ENCODE assay signal across 18 cellular contexts in genomic region chr19:18990128-18990708, GRCh38. TPM values are rescaled to one million over a fixed set of nuclear protein-coding genes. Genes with fewer than 3 reads are reported as not detected.
"Had no signal": no experiment of that assay in that cellular context is flagged by ENCODE, and none has a peak within 500 bp of the region (broad histone marks: within the 10 kb centered on the region; RNA-seq: fewer than 3 reads in every experiment).

No MANE protein-coding gene starts in this region.

- H3K36me3 ChIP-seq: neural progenitor cell had no signal

- H3K27ac ChIP-seq: neural progenitor cell, pancreas, tibial nerve, vagina had no signal

- H3K9me3 ChIP-seq: pancreas, tibial nerve, vagina had no signal

- H3K9ac ChIP-seq: neural progenitor cell had no signal

- ATAC-seq: pancreas, sciatic nerve had no signal

- H2AFZ ChIP-seq: hepatocyte, neural progenitor cell had no signal

- H3K4me1 ChIP-seq: pancreas had no signal

- FAIRE-seq: colon, pancreas, TTC549 had no signal

- DNase-seq: activated CD4-positive, alpha-beta T cell treated with anti-CD3 and anti-CD28 coated beads, Interleukin-2, amount 10 ng/mL, durations not matched to agents 7 days and 5 days; activated CD4-positive, CD25-positive, alpha-beta regulatory T cell; activated CD8-positive, alpha-beta memory T cell treated with anti-CD3 and anti-CD28 coated beads for 24 hours; activated naive CD4-positive, alpha-beta T cell treated with anti-CD3 and anti-CD28 coated beads, Interleukin-2, amount 50 U/mL, for 16 hours; activated T-cell treated with anti-CD3 and anti-CD28 coated beads for 4 hours; caudate nucleus; erythroblast; islet precursor cell; naive B cell; pancreas had no signal

- H3K27me3 ChIP-seq: hepatocyte, pancreas, tibial nerve, vagina had no signal

- H3K4me3 ChIP-seq: hepatocyte, neural progenitor cell, pancreas, tibial nerve, vagina had no signal

- H3K4me2 ChIP-seq: hepatocyte, neural progenitor cell had no signal

- H3K79me2 ChIP-seq: hepatocyte had no signal

RNA-seq across cellular contexts. Expression of gene HOMER3, which starts 49.2 kb away (rescaled TPM):
- total RNA-seq: activated CD4-positive, alpha-beta T cell treated with anti-CD3 and anti-CD28 coated beads, Interleukin-2, amount 10 ng/mL, durations not matched to agents 7 days and 5 days; T-helper 2 cell treated with Interferon-gamma antibody and Interleukin-4, amounts not matched to agents 100 ng/mL and 5 ng/mL, for 36 hours had no signal
